ENCODE assay signal across 8 cellular contexts in genomic region chr9:100472725-100473261, GRCh38. TPM values are rescaled to one million over a fixed set of nuclear protein-coding genes. Genes with fewer than 3 reads are reported as not detected.
DNase-seq lines count a peak whose midpoint lies in the region; ATAC-seq and TF ChIP-seq lines count a peak whose summit lies in the region.

TMEFF1 (plus strand) TSS chr9:100473149; CDS start chr9:100473545, 396 bp downstream.

- TF ChIP-seq CTCF in CD8-positive, alpha-beta T cell (IDR thresholded peaks at IDR 0.05) = no peak
- TF ChIP-seq CTCF in activated B cell treated with CpG ODN at 0.5 μM for 24 hours (IDR thresholded peaks at IDR 0.05) (no peak), lower leg skin (IDR thresholded peaks at IDR 0.05) (no peak)

- no peaks in the 10 kb centered on the region for H3K36me3 ChIP-seq in CD8-positive, alpha-beta T cell (ENCODE audit: insufficient read depth, low read length)
- H3K36me3 ChIP-seq in MG63 = no peaks in the 10 kb centered on the region

- WGBS in lower leg skin, 2 donors = 4 to 5% methylated on average over 16 to 28 of the region's 51 CpGs

- no peak within 1 kb of the TSS for H3K27ac Mint-ChIP-seq in CD8-positive, alpha-beta T cell
- H3K27ac Mint-ChIP-seq in activated B cell treated with CpG ODN at 0.5 μM for 24 hours = no peak within 1 kb of the TSS
- no peak within 1 kb of the TSS for H3K27ac Mint-ChIP-seq in dendritic cell treated with granulocyte-macrophage colony-stimulating factor and Interleukin-4, amounts not matched to agents 40 ng/mL and 50 ng/mL, for 4 days

- CTCF ChIA-PET in CD8-positive, alpha-beta T cell (lab: Charles Lee) = no interaction called here
- CTCF ChIA-PET in activated B cell treated with CpG ODN at 0.5 μM for 24 hours (lab: Charles Lee) = no interaction called here

- peaks cover 11% of the 10 kb centered on the region for H3K4me1 Mint-ChIP-seq in CD8-positive, alpha-beta T cell (ENCODE audit: low read depth)
- H3K4me1 Mint-ChIP-seq in activated B cell treated with CpG ODN at 0.5 μM for 24 hours = peaks cover 11% of the 10 kb centered on the region
- peaks cover 15% of the 10 kb centered on the region for H3K4me1 Mint-ChIP-seq in dendritic cell treated with granulocyte-macrophage colony-stimulating factor and Interleukin-4, amounts not matched to agents 40 ng/mL and 50 ng/mL, for 4 days (ENCODE audit: low read depth)

- intact Hi-C loops in CD8-positive, alpha-beta T cell (cut with DNase I, micrococcal nuclease) = no loop called here
- intact Hi-C loops in activated B cell treated with CpG ODN at 0.5 μM for 24 hours (cut with micrococcal nuclease) = loop anchor here (2.0 kb wide), 1 partner anchor 46 kb away; the partner anchor contains the start of gene MSANTD3
- intact Hi-C loops in dendritic cell treated with granulocyte-macrophage colony-stimulating factor and Interleukin-4, amounts not matched to agents 40 ng/mL and 50 ng/mL, for 4 days (cut with micrococcal nuclease) = no loop called here
- intact Hi-C loops in lower leg skin (cut with DNase I; ENCODE audit: low total_unique reads) = no loop called here

- H3K27me3 Mint-ChIP-seq in CD8-positive, alpha-beta T cell (ENCODE audit: low read depth) = peaks cover 34% of the 10 kb centered on the region
- H3K27me3 Mint-ChIP-seq in activated B cell treated with CpG ODN at 0.5 μM for 24 hours = peaks cover 28% of the 10 kb centered on the region
- H3K27me3 Mint-ChIP-seq in dendritic cell treated with granulocyte-macrophage colony-stimulating factor and Interleukin-4, amounts not matched to agents 40 ng/mL and 50 ng/mL, for 4 days = peaks cover 48% of the 10 kb centered on the region

- peak within 1 kb of the TSS; percentile 41 for H3K4me3 ChIP-seq in CD8-positive, alpha-beta T cell (ENCODE audit: low read depth, low read length)
- H3K4me3 ChIP-seq in MG63 = peak within 1 kb of the TSS; percentile 56
- H3K4me3 ChIP-seq in lower leg skin (ENCODE audit: low read depth, poor library complexity, severe bottlenecking) = peak within 1 kb of the TSS; percentile 14

- peak; percentile 82 for ATAC-seq in CD8-positive, alpha-beta T cell
- ATAC-seq in GM21526 (IDR thresholded peaks at IDR 0.05; ENCODE audit: low FRiP score, unreplicated experiment) = peak; percentile 58
- peak; percentile 71 for ATAC-seq in activated B cell treated with CpG ODN at 0.5 μM for 24 hours (ENCODE audit: low read depth)
- ATAC-seq in HG02840 (IDR thresholded peaks at IDR 0.05; ENCODE audit: low FRiP score, unreplicated experiment) = no peak

- H3K27ac ChIP-seq in CD8-positive, alpha-beta T cell (ENCODE audit: low read depth, low read length) = no peak within 1 kb of the TSS

- peaks cover 5% of the 10 kb centered on the region for H3K4me1 ChIP-seq in CD8-positive, alpha-beta T cell (ENCODE audit: insufficient read depth, low read length)

- no peaks in the 10 kb centered on the region for H3K36me3 Mint-ChIP-seq in CD8-positive, alpha-beta T cell
- no peaks in the 10 kb centered on the region for H3K36me3 Mint-ChIP-seq in activated B cell treated with CpG ODN at 0.5 μM for 24 hours (ENCODE audit: low read depth)
- no peaks in the 10 kb centered on the region for H3K36me3 Mint-ChIP-seq in dendritic cell treated with granulocyte-macrophage colony-stimulating factor and Interleukin-4, amounts not matched to agents 40 ng/mL and 50 ng/mL, for 4 days (ENCODE audit: low read depth)

- H3K9me3 Mint-ChIP-seq in CD8-positive, alpha-beta T cell = no peaks in the 10 kb centered on the region
- H3K9me3 Mint-ChIP-seq in activated B cell treated with CpG ODN at 0.5 μM for 24 hours = no peaks in the 10 kb centered on the region
- no peaks in the 10 kb centered on the region for H3K9me3 Mint-ChIP-seq in dendritic cell treated with granulocyte-macrophage colony-stimulating factor and Interleukin-4, amounts not matched to agents 40 ng/mL and 50 ng/mL, for 4 days

- no peaks in the 10 kb centered on the region for H3K9me3 ChIP-seq in CD8-positive, alpha-beta T cell (ENCODE audit: low read length)
- no peaks in the 10 kb centered on the region for H3K9me3 ChIP-seq in MG63

- peaks cover 13% of the 10 kb centered on the region for H3K27me3 ChIP-seq in CD8-positive, alpha-beta T cell (ENCODE audit: insufficient read depth, low read length)
- H3K27me3 ChIP-seq in MG63 = no peaks in the 10 kb centered on the region

- DNase-seq in CD8-positive, alpha-beta T cell = peak in 6 of 7 experiments; percentile 8 to 49 (median 30)
- peak; percentile 66 for DNase-seq in MG63
- DNase-seq in activated B cell treated with CpG ODN at 0.5 μM for 24 hours = peak; percentile 41
- DNase-seq in lower leg skin (ENCODE audit: low spot score in 2 of 2) = no peak
- DNase-seq in stimulated activated CD8-positive, alpha-beta memory T cell treated with anti-CD3 and anti-CD28 coated beads, Interleukin-12 subunit alpha, Interleukin-12 subunit beta, amount 100 ng/mL, for 4 hours (ENCODE audit: low read depth) = peak; percentile 10

- peak within 1 kb of the TSS; percentile 70 for H3K4me3 Mint-ChIP-seq in CD8-positive, alpha-beta T cell
- peak within 1 kb of the TSS; percentile 67 for H3K4me3 Mint-ChIP-seq in activated B cell treated with CpG ODN at 0.5 μM for 24 hours
- peak within 1 kb of the TSS; percentile 64 for H3K4me3 Mint-ChIP-seq in dendritic cell treated with granulocyte-macrophage colony-stimulating factor and Interleukin-4, amounts not matched to agents 40 ng/mL and 50 ng/mL, for 4 days

- POLR2A ChIA-PET in CD8-positive, alpha-beta T cell (lab: Charles Lee) = no interaction called here
- POLR2A ChIA-PET in activated B cell treated with CpG ODN at 0.5 μM for 24 hours (lab: Charles Lee) = no interaction called here

- no peak for TF ChIP-seq POLR2A in lower leg skin (IDR thresholded peaks at IDR 0.05)

RNA-seq across cellular contexts. Expression of gene TMEFF1, which starts in this region (rescaled TPM):
- total RNA-seq in CD8-positive, alpha-beta T cell = not detected
- 8.8 TPM in 1 of 2 replicates, not detected in the other for total RNA-seq in MG63 (2014; rRNA removed; shearing (Covaris generic); ENCODE audit: low replicate concordance)
- 0.29 TPM in 1 of 2 replicates, not detected in the other for total RNA-seq in activated B cell treated with CpG ODN at 0.5 μM for 24 hours
- not detected for total RNA-seq in lower leg skin

Comparison
In these comparisons a context has a peak if more than half of its experiments do, and no peak if none do; other contexts are left out.
1. Peak in DNase-seq, ATAC-seq and H3K4me3 ChIP-seq in CD8-positive, alpha-beta T cell; RNA of the gene not detected or under 1 TPM.
2. Peak in DNase-seq and ATAC-seq in activated B cell treated with CpG ODN at 0.5 μM for 24 hours; RNA of the gene not detected or under 1 TPM.
3. DNase-seq: peak in MG63 (single experiment) and stimulated activated CD8-positive, alpha-beta memory T cell treated with anti-CD3 and anti-CD28 coated beads, Interleukin-12 subunit alpha, Interleukin-12 subunit beta, amount 100 ng/mL, for 4 hours (single experiment); none in lower leg skin (0 of 2).
4. Peak in every context shown above with its lines, with median percentiles within 50 percentile points of each other: H3K4me3 ChIP-seq and H3K4me3 Mint-ChIP-seq.